ENCODE assay signal across 1 cellular context in genomic region chr4:177404980-177405379, GRCh38.
TF ChIP-seq lines count a peak whose summit lies in the region.

No MANE protein-coding gene starts in this region.

TF ChIP-seq in GM23338, 12 proteins besides CTCF, POLR2A, EP300 and RAD21 (continued from another document):
- no peak for TF ChIP-seq NANOG (IDR thresholded peaks at IDR 0.05; ENCODE audit: borderline replicate concordance)
- no peak for TF ChIP-seq EZH2 (IDR thresholded peaks at IDR 0.05; ENCODE audit: low read depth, unreplicated experiment)
- no peak for TF ChIP-seq CREB1 (CRISPR knock-in tag; IDR thresholded peaks at IDR 0.05; ENCODE audit: low read depth)
- TF ChIP-seq POLR2AphosphoS5 (IDR thresholded peaks at IDR 0.05; ENCODE audit: low read depth), result no peak
- TF ChIP-seq STAT1 (IDR thresholded peaks at IDR 0.05; ENCODE audit: unreplicated experiment), result no peak
- no peak for TF ChIP-seq EZH2phosphoT487 (IDR thresholded peaks at IDR 0.05; ENCODE audit: unreplicated experiment)
- TF ChIP-seq, protein P1, sequence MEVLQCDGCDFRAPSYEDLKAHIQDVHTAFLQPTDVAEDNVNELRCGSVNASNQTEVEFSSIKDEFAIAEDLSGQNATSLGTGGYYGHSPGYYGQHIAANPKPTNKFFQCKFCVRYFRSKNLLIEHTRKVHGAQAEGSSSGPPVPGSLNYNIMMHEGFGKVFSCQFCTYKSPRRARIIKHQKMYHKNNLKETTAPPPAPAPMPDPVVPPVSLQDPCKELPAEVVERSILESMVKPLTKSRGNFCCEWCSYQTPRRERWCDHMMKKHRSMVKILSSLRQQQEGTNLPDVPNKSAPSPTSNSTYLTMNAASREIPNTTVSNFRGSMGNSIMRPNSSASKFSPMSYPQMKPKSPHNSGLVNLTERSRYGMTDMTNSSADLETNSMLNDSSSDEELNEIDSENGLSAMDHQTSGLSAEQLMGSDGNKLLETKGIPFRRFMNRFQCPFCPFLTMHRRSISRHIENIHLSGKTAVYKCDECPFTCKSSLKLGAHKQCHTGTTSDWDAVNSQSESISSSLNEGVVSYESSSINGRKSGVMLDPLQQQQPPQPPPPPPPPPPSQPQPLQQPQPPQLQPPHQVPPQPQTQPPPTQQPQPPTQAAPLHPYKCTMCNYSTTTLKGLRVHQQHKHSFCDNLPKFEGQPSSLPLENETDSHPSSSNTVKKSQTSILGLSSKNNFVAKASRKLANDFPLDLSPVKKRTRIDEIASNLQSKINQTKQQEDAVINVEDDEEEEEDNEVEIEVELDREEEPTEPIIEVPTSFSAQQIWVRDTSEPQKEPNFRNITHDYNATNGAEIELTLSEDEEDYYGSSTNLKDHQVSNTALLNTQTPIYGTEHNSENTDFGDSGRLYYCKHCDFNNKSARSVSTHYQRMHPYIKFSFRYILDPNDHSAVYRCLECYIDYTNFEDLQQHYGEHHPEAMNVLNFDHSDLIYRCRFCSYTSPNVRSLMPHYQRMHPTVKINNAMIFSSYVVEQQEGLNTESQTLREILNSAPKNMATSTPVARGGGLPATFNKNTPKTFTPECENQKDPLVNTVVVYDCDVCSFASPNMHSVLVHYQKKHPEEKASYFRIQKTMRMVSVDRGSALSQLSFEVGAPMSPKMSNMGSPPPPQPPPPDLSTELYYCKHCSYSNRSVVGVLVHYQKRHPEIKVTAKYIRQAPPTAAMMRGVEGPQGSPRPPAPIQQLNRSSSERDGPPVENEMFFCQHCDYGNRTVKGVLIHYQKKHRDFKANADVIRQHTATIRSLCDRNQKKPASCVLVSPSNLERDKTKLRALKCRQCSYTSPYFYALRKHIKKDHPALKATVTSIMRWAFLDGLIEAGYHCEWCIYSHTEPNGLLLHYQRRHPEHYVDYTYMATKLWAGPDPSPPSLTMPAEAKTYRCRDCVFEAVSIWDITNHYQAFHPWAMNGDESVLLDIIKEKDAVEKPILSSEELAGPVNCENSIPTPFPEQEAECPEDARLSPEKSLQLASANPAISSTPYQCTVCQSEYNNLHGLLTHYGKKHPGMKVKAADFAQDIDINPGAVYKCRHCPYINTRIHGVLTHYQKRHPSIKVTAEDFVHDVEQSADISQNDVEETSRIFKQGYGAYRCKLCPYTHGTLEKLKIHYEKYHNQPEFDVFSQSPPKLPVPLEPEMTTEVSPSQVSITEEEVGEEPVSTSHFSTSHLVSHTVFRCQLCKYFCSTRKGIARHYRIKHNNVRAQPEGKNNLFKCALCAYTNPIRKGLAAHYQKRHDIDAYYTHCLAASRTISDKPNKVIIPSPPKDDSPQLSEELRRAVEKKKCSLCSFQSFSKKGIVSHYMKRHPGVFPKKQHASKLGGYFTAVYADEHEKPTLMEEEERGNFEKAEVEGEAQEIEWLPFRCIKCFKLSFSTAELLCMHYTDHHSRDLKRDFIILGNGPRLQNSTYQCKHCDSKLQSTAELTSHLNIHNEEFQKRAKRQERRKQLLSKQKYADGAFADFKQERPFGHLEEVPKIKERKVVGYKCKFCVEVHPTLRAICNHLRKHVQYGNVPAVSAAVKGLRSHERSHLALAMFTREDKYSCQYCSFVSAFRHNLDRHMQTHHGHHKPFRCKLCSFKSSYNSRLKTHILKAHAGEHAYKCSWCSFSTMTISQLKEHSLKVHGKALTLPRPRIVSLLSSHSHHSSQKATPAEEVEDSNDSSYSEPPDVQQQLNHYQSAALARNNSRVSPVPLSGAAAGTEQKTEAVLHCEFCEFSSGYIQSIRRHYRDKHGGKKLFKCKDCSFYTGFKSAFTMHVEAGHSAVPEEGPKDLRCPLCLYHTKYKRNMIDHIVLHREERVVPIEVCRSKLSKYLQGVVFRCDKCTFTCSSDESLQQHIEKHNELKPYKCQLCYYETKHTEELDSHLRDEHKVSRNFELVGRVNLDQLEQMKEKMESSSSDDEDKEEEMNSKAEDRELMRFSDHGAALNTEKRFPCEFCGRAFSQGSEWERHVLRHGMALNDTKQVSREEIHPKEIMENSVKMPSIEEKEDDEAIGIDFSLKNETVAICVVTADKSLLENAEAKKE (CRISPR knock-in tag; IDR thresholded peaks at IDR 0.05), result no peak
- no peak for TF ChIP-seq JUNB (IDR thresholded peaks at IDR 0.05; ENCODE audit: unreplicated experiment)
